In genomic region chr12:1612196-1612595, GRCh38 we compare ENCODE assay signal across 20 cellular contexts. TPM values are rescaled to one million over a fixed set of nuclear protein-coding genes. Genes with fewer than 3 reads are reported as not detected.
DNase-seq lines count a peak whose midpoint lies in the region; ATAC-seq and TF ChIP-seq lines count a peak whose summit lies in the region.
"Had no signal": no experiment of that assay in that cellular context is flagged by ENCODE, and none has a peak within 500 bp of the region (broad histone marks: within the 10 kb centered on the region; RNA-seq: fewer than 3 reads in every experiment).

No MANE protein-coding gene starts in this region.

- TF ChIP-seq POLR2A in thyroid gland (IDR thresholded peaks at IDR 0.05): no peak

- no peak overlapping the region for H2BK5ac ChIP-seq in mesenchymal stem cell (ENCODE audit: low read depth, low read length, poor library complexity, severe bottlenecking)

- no peak overlapping the region for H4K8ac ChIP-seq in mesenchymal stem cell (ENCODE audit: low read length)

- H3K9me3 ChIP-seq in mesenchymal stem cell (ENCODE audit: control insufficient read depth, low read length) (no peaks in the 10 kb centered on the region), thyroid gland (no peaks in the 10 kb centered on the region)
- H3K9me3 ChIP-seq: prostate gland, transverse colon had no signal

- peaks cover 28% of the 10 kb centered on the region for H3K79me1 ChIP-seq in mesenchymal stem cell (replicated peaks; ENCODE audit: low read length, poor library complexity, severe bottlenecking)

- no peak overlapping the region for H2BK120ac ChIP-seq in mesenchymal stem cell (ENCODE audit: low read depth, low read length)

- no peak overlapping the region for H3K14ac ChIP-seq in mesenchymal stem cell (ENCODE audit: low read length in 2 of 2)

- H3K27me3 ChIP-seq in mesenchymal stem cell (ENCODE audit: control insufficient read depth in 1 of 2, insufficient read depth in 1 of 2, low read length in 2 of 2) (no peaks in the 10 kb centered on the region), thyroid gland (no peaks in the 10 kb centered on the region)
- H3K27me3 ChIP-seq: transverse colon had no signal

- DNase-seq in NCI-H146 treated with DMSO at 0.1 percent for 48 hours (lab: John Stamatoyannopoulos, UW; ENCODE audit: unreplicated experiment) (peak; percentile 47), NCI-H146 (lab: John Stamatoyannopoulos, UW) (no peak), chondrocyte (ENCODE audit: low spot score) (no peak), mesenchymal stem cell (no peak), thyroid gland (peak in 1 of 2 donors; percentile 14)
- DNase-seq in activated T-cell treated with anti-CD3 and anti-CD28 coated beads, Interleukin-2, amount 50 U/mL, for 72 hours: no peak
- no peak for DNase-seq in activated CD8-positive, alpha-beta memory T cell treated with anti-CD3 and anti-CD28 coated beads for 24 hours
- DNase-seq: activated CD4-positive, alpha-beta T cell treated with anti-CD3 and anti-CD28 coated beads for 4 hours; activated T-cell treated with anti-CD3 and anti-CD28 coated beads, Interleukin-2, amount 50 U/mL, for 24 hours; GDM1; NCI-H2029; NCI-H774; stimulated activated CD4-positive, alpha-beta T cell treated with anti-CD3 and anti-CD28 coated beads, Interleukin-2, amount 100 ng/mL, for 24 hours; transverse colon had no signal

- no peak overlapping the region for H2AFZ ChIP-seq in mesenchymal stem cell (ENCODE audit: low read depth, low read length)

- ATAC-seq in activated T-cell treated with anti-CD3 and anti-CD28 coated beads, Interleukin-2, amount 50 U/mL, for 72 hours (replicated peaks in 1 of 2): no peak
- ATAC-seq in HG02973 (IDR thresholded peaks at IDR 0.05; ENCODE audit: unreplicated experiment): no peak

- no peak overlapping the region for H2AK5ac ChIP-seq in mesenchymal stem cell (ENCODE audit: low read length, severe bottlenecking)

- peak overlapping the region; percentile 38 for H3K4me3 Mint-ChIP-seq in chondrocyte (ENCODE audit: unreplicated experiment)
- no peak overlapping the region for H3K4me3 Mint-ChIP-seq in activated T-cell treated with anti-CD3 and anti-CD28 coated beads, Interleukin-2, amount 50 U/mL, for 72 hours
- H3K4me3 Mint-ChIP-seq: activated T-cell treated with anti-CD3 and anti-CD28 coated beads, Interleukin-2, amount 50 U/mL, for 24 hours; T-helper 2 cell treated with Interferon-gamma antibody and Interleukin-4, amounts not matched to agents 5 μg/mL and 100 μg/mL, for 36 hours had no signal

- peaks cover 41% of the 10 kb centered on the region for H3K4me1 Mint-ChIP-seq in chondrocyte (ENCODE audit: low read depth)
- H3K4me1 Mint-ChIP-seq in activated T-cell treated with anti-CD3 and anti-CD28 coated beads, Interleukin-2, amount 50 U/mL, for 72 hours (ENCODE audit: low read depth): peaks cover 22% of the 10 kb centered on the region

- TF ChIP-seq CTCF in chondrocyte (IDR thresholded peaks at IDR 0.05) (no peak), thyroid gland (IDR thresholded peaks at IDR 0.05) (no peak)

- H3K27ac ChIP-seq in mesenchymal stem cell (ENCODE audit: low read length, poor library complexity, severe bottlenecking) (peak overlapping the region; percentile 22), thyroid gland (peak overlapping the region; percentile 1 to 62 (median 53))
- H3K27ac ChIP-seq: 22Rv1, prostate gland, RWPE1 had no signal

- no peaks in the 10 kb centered on the region for H3K9me3 Mint-ChIP-seq in chondrocyte (ENCODE audit: low read depth)
- H3K9me3 Mint-ChIP-seq in activated T-cell treated with anti-CD3 and anti-CD28 coated beads, Interleukin-2, amount 50 U/mL, for 72 hours: no peaks in the 10 kb centered on the region
- H3K9me3 Mint-ChIP-seq: activated T-cell treated with anti-CD3 and anti-CD28 coated beads, Interleukin-2, amount 50 U/mL, for 24 hours; T-helper 2 cell treated with Interferon-gamma antibody and Interleukin-4, amounts not matched to agents 5 μg/mL and 100 μg/mL, for 36 hours had no signal

- H3K4me1 ChIP-seq in mesenchymal stem cell (ENCODE audit: control insufficient read depth, insufficient read depth, low read depth, low read length): peaks cover 6% of the 10 kb centered on the region
- peaks cover 10 to 24% of the 10 kb centered on the region in 2 donors for H3K4me1 ChIP-seq in thyroid gland

- no peaks in the 10 kb centered on the region for H3K27me3 Mint-ChIP-seq in chondrocyte (ENCODE audit: low read depth)
- H3K27me3 Mint-ChIP-seq in activated T-cell treated with anti-CD3 and anti-CD28 coated beads, Interleukin-2, amount 50 U/mL, for 72 hours (ENCODE audit: low read depth): peaks cover 7% of the 10 kb centered on the region

- H3K27ac Mint-ChIP-seq in chondrocyte (ENCODE audit: unreplicated experiment): peak overlapping the region; percentile 78
- no peak overlapping the region for H3K27ac Mint-ChIP-seq in activated T-cell treated with anti-CD3 and anti-CD28 coated beads, Interleukin-2, amount 50 U/mL, for 72 hours
- H3K27ac Mint-ChIP-seq: activated T-cell treated with anti-CD3 and anti-CD28 coated beads, Interleukin-2, amount 50 U/mL, for 24 hours; T-helper 2 cell treated with Interferon-gamma antibody and Interleukin-4, amounts not matched to agents 5 μg/mL and 100 μg/mL, for 36 hours had no signal

- H2BK15ac ChIP-seq in mesenchymal stem cell (ENCODE audit: low read depth, poor library complexity, severe bottlenecking): no peak overlapping the region

- no peak overlapping the region for H3K18ac ChIP-seq in mesenchymal stem cell (ENCODE audit: low read depth in 1 of 2, low read length in 2 of 2)

- H3K4ac ChIP-seq in mesenchymal stem cell (ENCODE audit: low read depth in 1 of 2, low read length in 2 of 2): no peak overlapping the region

- WGBS in mesenchymal stem cell: 74% methylated on average over 8 of the region's 9 CpGs
- WGBS in thyroid gland, 2 donors: 30 to 31% methylated on average over 9 of the region's 9 CpGs

- H3K36me3 ChIP-seq in mesenchymal stem cell (ENCODE audit: control insufficient read depth in 1 of 2, insufficient read depth in 2 of 2, low read depth in 1 of 2, low read length in 2 of 2) (no peaks in the 10 kb centered on the region), thyroid gland (no peaks in the 10 kb centered on the region)
- H3K36me3 ChIP-seq: prostate gland, transverse colon had no signal

- intact Hi-C loops in thyroid gland (cut with DNase I): no loop called here

- H3K9ac ChIP-seq in mesenchymal stem cell (ENCODE audit: low read length): peak overlapping the region; percentile 85

- H3K4me2 ChIP-seq in mesenchymal stem cell (ENCODE audit: low read length, poor library complexity, severe bottlenecking): peak overlapping the region; percentile 48

- no peak overlapping the region for H4K91ac ChIP-seq in mesenchymal stem cell (ENCODE audit: low read length)

- no peak overlapping the region for H2BK12ac ChIP-seq in mesenchymal stem cell (ENCODE audit: low read length in 2 of 2)

- H3K23ac ChIP-seq in mesenchymal stem cell (ENCODE audit: low read length in 2 of 2): no peak overlapping the region

- H3K4me3 ChIP-seq in mesenchymal stem cell (ENCODE audit: insufficient read depth in 1 of 2, low read depth in 1 of 2, low read length in 2 of 2): peak overlapping the region in 1 of 2 experiments; percentile 48
- no peak overlapping the region for H3K4me3 ChIP-seq in thyroid gland (replicated peaks in 1 of 3)
- H3K4me3 ChIP-seq: prostate gland, transverse colon had no signal

- H3K36me3 Mint-ChIP-seq in chondrocyte (ENCODE audit: low read depth): peaks cover 7% of the 10 kb centered on the region
- no peaks in the 10 kb centered on the region for H3K36me3 Mint-ChIP-seq in activated T-cell treated with anti-CD3 and anti-CD28 coated beads, Interleukin-2, amount 50 U/mL, for 72 hours (ENCODE audit: insufficient read depth in 2 of 2)

RNA-seq across cellular contexts. Expression of gene WNT5B, which starts 16.8 kb away (rescaled TPM):
- 68.0 to 160 TPM (median 74.4 TPM) in 3 replicates for total RNA-seq in chondrocyte
- polyA plus RNA-seq in mesenchymal stem cell (2013, experiment 1 of 2): 14.1 TPM
- 16.0 TPM for polyA plus RNA-seq in mesenchymal stem cell (2013, experiment 2 of 2)
- 1 to 10 TPM in 1 of 4 donors, under 1 TPM in 3; 0.78 to 4.3 (median 0.95) TPM for total RNA-seq in thyroid gland
- under 1 TPM; 0.22 to 0.51 TPM for total RNA-seq in activated T-cell treated with anti-CD3 and anti-CD28 coated beads, Interleukin-2, amount 50 U/mL, for 72 hours
- total RNA-seq: mononuclear cell had no signal

RNA-seq across cellular contexts. Expression of gene FBXL14, which starts 17.8 kb away (rescaled TPM):
- total RNA-seq in chondrocyte: 6.1 to 6.4 TPM (median 6.3 TPM) in 3 replicates
- 4.3 TPM for polyA plus RNA-seq in mesenchymal stem cell (2013, experiment 1 of 2)
- polyA plus RNA-seq in mesenchymal stem cell (2013, experiment 2 of 2): 4.7 TPM
- total RNA-seq in thyroid gland: 10 to 100 TPM; 14.5 to 30.9 (median 21.4) TPM
- total RNA-seq in activated T-cell treated with anti-CD3 and anti-CD28 coated beads, Interleukin-2, amount 50 U/mL, for 72 hours: 10 to 100 TPM; 18.1 to 19.9 TPM

Comparison
In these comparisons a context has a peak if more than half of its experiments do, and no peak if none do; other contexts are left out.
1. RNA of gene WNT5B, which starts 16.8 kb away (total RNA-seq): 68.0 to 160 TPM in chondrocyte; 0.78 to 4.3 TPM in thyroid gland and 0.22 to 0.51 TPM in activated T-cell treated with anti-CD3 and anti-CD28 coated beads, Interleukin-2, amount 50 U/mL, for 72 hours; every median in the first group is over 10 times any median in the second.